ENCODE assay signal across 28 cellular contexts in the genomic region with DNA sequence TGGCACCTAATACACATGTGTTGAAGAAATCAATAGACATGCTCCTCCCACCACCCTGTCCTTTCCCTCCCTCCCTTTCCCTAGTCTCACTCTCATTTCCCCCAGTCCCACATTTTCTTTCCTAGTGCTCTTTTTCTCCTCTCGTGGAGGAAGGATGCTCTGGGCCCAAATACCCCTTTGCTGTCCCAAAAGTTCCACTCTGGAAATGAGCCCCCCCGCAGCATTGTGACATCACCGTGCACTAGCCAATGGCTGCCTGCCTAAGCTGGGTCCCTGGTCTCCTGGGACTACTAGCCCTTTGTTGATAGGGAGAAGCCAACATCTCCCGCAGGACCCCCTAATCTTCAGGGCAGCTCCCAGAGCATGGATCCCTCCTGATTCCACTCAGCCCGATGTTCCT. TPM values are rescaled to one million over a fixed set of nuclear protein-coding genes. Genes with fewer than 3 reads are reported as not detected.
"Had no signal": no experiment of that assay in that cellular context is flagged by ENCODE, and none has a peak within 500 bp of the region (broad histone marks: within the 10 kb centered on the region; RNA-seq: fewer than 3 reads in every experiment).

A gene with protein sequence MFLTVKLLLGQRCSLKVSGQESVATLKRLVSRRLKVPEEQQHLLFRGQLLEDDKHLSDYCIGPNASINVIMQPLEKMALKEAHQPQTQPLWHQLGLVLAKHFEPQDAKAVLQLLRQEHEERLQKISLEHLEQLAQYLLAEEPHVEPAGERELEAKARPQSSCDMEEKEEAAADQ (plus strand): TSS at position 301 of the 400 bp plus-strand sequence. CDS start 92 bp downstream, at position 393.

- H3K27me3 ChIP-seq: right lobe of liver, thyroid gland, upper lobe of left lung, uterus had no signal

- H3K9ac ChIP-seq: parathyroid adenoma had no signal

- H3K79me2 ChIP-seq: parathyroid adenoma had no signal

- H3K9me3 ChIP-seq: esophagus muscularis mucosa, gastrocnemius medialis, heart right ventricle, mucosa of descending colon, psoas muscle, right lobe of liver, spleen, thyroid gland, upper lobe of left lung, uterus had no signal

- FAIRE-seq: colon, islet of Langerhans had no signal

- H3K4me3 ChIP-seq: esophagus muscularis mucosa, gastrocnemius medialis, heart right ventricle, mucosa of descending colon, psoas muscle, right lobe of liver, spleen, thyroid gland, upper lobe of left lung, uterus had no signal

- H3K4me1 ChIP-seq: esophagus muscularis mucosa, gastrocnemius medialis, heart right ventricle, parathyroid adenoma, psoas muscle, right lobe of liver, spleen, thyroid gland, upper lobe of left lung, uterus had no signal

- H2AFZ ChIP-seq: parathyroid adenoma had no signal

- H3K36me3 ChIP-seq: esophagus muscularis mucosa, gastrocnemius medialis, heart right ventricle, right lobe of liver, spleen, thyroid gland, upper lobe of left lung, uterus had no signal

- DNase-seq: effector memory CD8-positive, alpha-beta T cell; gastrocnemius medialis; heart right ventricle; hypothalamus; kidney glomerular epithelial cell; mucosa of descending colon; naive thymus-derived CD8-positive, alpha-beta T cell; psoas muscle; retina; right lobe of liver; spleen; stimulated activated CD4-positive, alpha-beta T cell treated with anti-CD3 and anti-CD28 coated beads, Interleukin-15, amount 100 ng/mL, for 24 hours; stimulated activated CD4-positive, alpha-beta T cell treated with anti-CD3 and anti-CD28 coated beads, Interleukin-1b, Interleukin-23, amount 100 ng/mL, for 48 hours; stimulated activated CD4-positive, alpha-beta T cell treated with anti-CD3 and anti-CD28 coated beads, Interleukin-4, amount 100 ng/mL, for 24 hours; stimulated activated naive B cell treated with anti-CD40 and anti-IgM and Interleukin-4, amounts not matched to agents 10 μg/mL and 1 μg/mL and 100 μg/mL, for 72 hours; stimulated activated naive CD8-positive, alpha-beta T cell treated with anti-CD3 and anti-CD28 coated beads, Interleukin-15, amount 100 ng/mL, for 72 hours; thyroid gland; upper lobe of left lung; uterus had no signal

- H3K27ac ChIP-seq: epithelial cell of prostate, esophagus muscularis mucosa, gastrocnemius medialis, heart right ventricle, parathyroid adenoma, psoas muscle, right lobe of liver, spleen, thyroid gland, upper lobe of left lung, uterus had no signal

RNA-seq across cellular contexts. Expression of the gene that starts here (rescaled TPM):
- total RNA-seq: esophagus muscularis mucosa; fibroblast of villous mesenchyme; heart right ventricle; liver; lung microvascular endothelial cell; mesenteric fat pad; mucosa of descending colon; naive thymus-derived CD8-positive, alpha-beta T cell; right lobe of liver; spleen; upper lobe of left lung; uterus had no signal
- polyA plus RNA-seq: heart right ventricle; liver; naive thymus-derived CD8-positive, alpha-beta T cell; spleen had no signal
